8 cellular contexts compared by ENCODE assay signal in the genomic region with DNA sequence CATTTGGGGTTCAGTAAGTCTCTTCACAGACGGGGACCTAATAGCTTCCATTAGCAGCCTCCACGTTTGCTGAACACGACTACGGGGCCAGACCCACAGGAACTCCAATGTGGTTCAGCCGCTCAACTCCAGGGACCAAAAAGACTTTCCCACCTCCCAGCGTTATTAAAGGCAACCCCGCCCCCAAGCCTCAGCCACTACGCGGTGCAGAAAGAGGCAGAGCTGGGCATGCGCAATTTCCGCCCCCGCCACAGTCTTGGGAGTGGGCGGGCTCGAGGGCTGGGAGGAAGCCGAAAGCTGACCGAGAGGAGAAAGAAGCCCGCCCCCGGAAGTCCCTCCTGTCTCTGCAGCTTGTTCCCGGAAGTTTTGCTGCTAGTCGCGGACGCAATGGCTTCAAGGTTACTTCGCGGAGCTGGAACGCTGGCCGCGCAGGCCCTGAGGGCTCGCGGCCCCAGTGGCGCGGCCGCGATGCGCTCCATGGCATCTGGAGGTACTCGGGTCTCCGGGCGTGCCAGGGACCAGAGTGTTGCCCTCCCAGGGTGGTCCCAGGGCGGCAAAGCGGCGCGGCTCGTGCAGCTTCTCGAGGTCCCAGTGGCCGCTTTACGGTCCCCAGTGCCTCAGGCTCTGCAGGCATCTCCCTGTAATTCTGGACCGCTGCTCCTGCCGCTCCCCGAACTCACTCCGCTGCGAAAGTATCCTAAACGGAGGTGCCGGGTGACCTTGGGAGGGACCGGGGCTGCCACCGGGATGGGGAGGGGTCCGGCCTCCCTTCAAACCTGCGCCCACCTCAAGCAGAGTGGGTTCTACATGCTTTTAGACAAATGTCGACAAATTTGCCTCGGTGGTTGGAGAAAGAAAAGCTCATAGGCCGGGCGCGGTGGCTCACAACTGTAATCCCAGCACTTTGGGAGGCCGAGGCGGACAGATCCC. TPM values are rescaled to one million over a fixed set of nuclear protein-coding genes. Genes with fewer than 3 reads are reported as not detected.
A peak's percentile ranks its signal among the peaks of the same experiment; 100 is the strongest.
DNase-seq lines count a peak whose midpoint lies in the region; ATAC-seq, FAIRE-seq and TF ChIP-seq lines count a peak whose summit lies in the region.

A gene with protein sequence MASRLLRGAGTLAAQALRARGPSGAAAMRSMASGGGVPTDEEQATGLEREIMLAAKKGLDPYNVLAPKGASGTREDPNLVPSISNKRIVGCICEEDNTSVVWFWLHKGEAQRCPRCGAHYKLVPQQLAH (plus strand): TSS at position 363 of the 930 bp plus-strand sequence. CDS start 25 bp downstream, at position 388.

- BruUV-seq in mammary epithelial cell (replicated peaks; lab: Mats Ljungman, UMichigan) = no TSS peak

- H3K36me3 ChIP-seq in WERI-Rb-1 = peaks cover 20% of the 10 kb centered on the region
- H3K36me3 ChIP-seq in mammary epithelial cell (ENCODE audit: insufficient read depth, low read length) = peaks cover 25% of the 10 kb centered on the region
- peaks cover 8 to 14% of the 10 kb centered on the region in 2 donors for H3K36me3 ChIP-seq in small intestine (ENCODE audit: control insufficient read depth in 2 of 2, insufficient read depth in 2 of 2, low read length in 2 of 2)

- dilution Hi-C loops in mammary epithelial cell (cut with HindIII; ENCODE audit: low sequenced_read_pairs) = no loop called here

- DNase-seq in ACHN (peak; percentile 99), NCI-H2227 (lab: John Stamatoyannopoulos, UW; ENCODE audit: unreplicated experiment) (peak; percentile 99), WERI-Rb-1 (peak; percentile 98), mammary epithelial cell (peak; percentile 95), iPS-NIHi11 (ENCODE audit: low spot score) (peak; percentile 99), small intestine (peak; percentile 99)

- no peaks in the 10 kb centered on the region for H3K27me3 ChIP-seq in WERI-Rb-1 (ENCODE audit: insufficient read depth, low read depth, severe bottlenecking)
- no peaks in the 10 kb centered on the region for H3K27me3 ChIP-seq in mammary epithelial cell (ENCODE audit: insufficient read depth, low read length)
- no peaks in the 10 kb centered on the region for H3K27me3 ChIP-seq in small intestine (ENCODE audit: control insufficient read depth in 2 of 2, insufficient read depth in 2 of 2, low read length in 2 of 2)

- H3K27ac ChIP-seq in WERI-Rb-1 = peak within 1 kb of the TSS; percentile 76
- H3K27ac ChIP-seq in mammary epithelial cell (ENCODE audit: insufficient read depth, low read depth, low read length) = peak within 1 kb of the TSS; percentile 74
- peak within 1 kb of the TSS; percentile 85 to 98 for H3K27ac ChIP-seq in small intestine (ENCODE audit: low read depth in 1 of 2, low read length in 1 of 2)

- peak within 1 kb of the TSS; percentile 98 for H2AFZ ChIP-seq in mammary epithelial cell (ENCODE audit: low read depth, low read length)

- H4K20me1 ChIP-seq in mammary epithelial cell (ENCODE audit: insufficient read depth, low read length) = no peaks in the 10 kb centered on the region

- H3K9me3 ChIP-seq in WERI-Rb-1 (ENCODE audit: severe bottlenecking) = no peaks in the 10 kb centered on the region
- no peaks in the 10 kb centered on the region for H3K9me3 ChIP-seq in mammary epithelial cell (replicated peaks; ENCODE audit: insufficient read depth, low read length)
- no peaks in the 10 kb centered on the region for H3K9me3 ChIP-seq in small intestine (ENCODE audit: control insufficient read depth, low read depth)

- FAIRE-seq in small intestine (lab: Jason Lieb, UNC) = no peak

- intact Hi-C loops in mammary epithelial cell (cut with micrococcal nuclease) = loop anchor here (2.0 to 10.0 kb wide), 2 partner anchors 49 to 55 kb away; no protein-coding TSS in a partner anchor

- peaks cover 20% of the 10 kb centered on the region for H3K79me2 ChIP-seq in mammary epithelial cell (ENCODE audit: insufficient read depth, low read length)

- H3K4me2 ChIP-seq in mammary epithelial cell (ENCODE audit: insufficient read depth, low read depth, low read length) = peak within 1 kb of the TSS; percentile 98

- H3K4me1 ChIP-seq in mammary epithelial cell (ENCODE audit: insufficient read depth, low read length) (peaks cover 7% of the 10 kb centered on the region), small intestine (ENCODE audit: control insufficient read depth in 2 of 2, insufficient read depth in 1 of 2, low read depth in 1 of 2, low read length in 1 of 2) (peaks cover 3 to 10% of the 10 kb centered on the region in 2 donors)

- in situ Hi-C loops in ACHN (cut with HindIII; ENCODE audit: low pct_ligation_motif_present, low pct_unique_long_range_greater_than_20kb, low sequenced_read_pairs) (no loop called here), mammary epithelial cell (cut with MboI; ENCODE audit: low sequenced_read_pairs in 2 of 2) (no loop called here)

- TF ChIP-seq CTCF in WERI-Rb-1 (IDR thresholded peaks at IDR 0.05; ENCODE audit: low read depth, low read length) (no peak), mammary epithelial cell (conservative IDR thresholded peaks at IDR 0.05 in 1 of 2, IDR thresholded peaks at IDR 0.05 in 1 of 2; ENCODE audit: extremely low read depth in 1 of 2, insufficient read depth in 1 of 2, low read depth in 1 of 2, low read length in 2 of 2) (no peak)

- H3K9ac ChIP-seq in mammary epithelial cell (ENCODE audit: insufficient read depth, low read length) = peak within 1 kb of the TSS; percentile 89

- 2% methylated on average over 31 of the region's 63 CpGs for WGBS in mammary epithelial cell (ENCODE audit: low coverage, missing lambda C conversion rate)
- 0 to 1% (median 0%) methylated on average over 61 to 63 of the region's 63 CpGs for WGBS in small intestine, 3 donors

- peak within 1 kb of the TSS; percentile 74 for H3K4me3 ChIP-seq in WERI-Rb-1 (ENCODE audit: low read depth, low read length)
- H3K4me3 ChIP-seq in mammary epithelial cell (replicated peaks in 1 of 3; ENCODE audit: insufficient read depth in 1 of 3, low read depth in 2 of 3, low read length in 3 of 3) = peak within 1 kb of the TSS; percentile 93 to 96 (median 95)
- H3K4me3 ChIP-seq in small intestine (ENCODE audit: low read depth in 1 of 2, low read length in 2 of 2) = peak within 1 kb of the TSS; percentile 73 to 80

- ATAC-seq in GM18873 (IDR thresholded peaks at IDR 0.05; ENCODE audit: low FRiP score, unreplicated experiment) (peak; percentile 88), HG03139 (IDR thresholded peaks at IDR 0.05; ENCODE audit: unreplicated experiment) (peak; percentile 90)

- CTCF ChIA-PET in mammary epithelial cell (lab: Charles Lee; ENCODE audit: low non-redundant PET) = interaction anchor here (0.8 kb wide), 1 partner anchor 17 kb away, joined by 6 read pairs; no protein-coding TSS in a partner anchor

RNA-seq across cellular contexts. Expression of the gene that starts here (rescaled TPM):
- 100 to 1,000 TPM; 120 to 181 TPM for total RNA-seq in mammary epithelial cell
- polyA plus RNA-seq in mammary epithelial cell (319 TPM), small intestine (1,000 to 10,000 TPM in 1 of 3 donors, 100 to 1,000 TPM in 2; 622 to 1,324 (median 943) TPM)
- 13.2 TPM for polyA minus RNA-seq in mammary epithelial cell

Comparison
In these comparisons a context has a peak if more than half of its experiments do, and no peak if none do; other contexts are left out.
1. Peak in every context shown above with its lines: DNase-seq, ATAC-seq, H3K4me3 ChIP-seq and H3K27ac ChIP-seq.